ENCODE assay signal across 16 cellular contexts in genomic region chr5:31889131-31889561, GRCh38.
DNase-seq lines count a peak whose midpoint lies in the region; ATAC-seq and TF ChIP-seq lines count a peak whose summit lies in the region.
"Had no signal": no experiment of that assay in that cellular context is flagged by ENCODE, and none has a peak within 500 bp of the region (broad histone marks: within the 10 kb centered on the region; RNA-seq: fewer than 3 reads in every experiment).

No MANE protein-coding gene starts in this region.

- no peak overlapping the region for H3K4me3 Mint-ChIP-seq in natural killer cell treated with Interleukin-12 subunit alpha and Interleukin-12 subunit beta and Interleukin-15 and Interleukin-18, amount 100 ng/mL, for 72 hours

- no peak overlapping the region for H3K27ac Mint-ChIP-seq in natural killer cell treated with Interleukin-12 subunit alpha and Interleukin-12 subunit beta and Interleukin-15 and Interleukin-18, amount 100 ng/mL, for 72 hours

- H3K9me3 ChIP-seq in HEK293 (ENCODE audit: control insufficient read depth, insufficient read depth, low read depth, low read length), result no peaks in the 10 kb centered on the region
- no peaks in the 10 kb centered on the region for H3K9me3 ChIP-seq in hepatocyte (ENCODE audit: low read depth)
- H3K9me3 ChIP-seq: BE2C, body of pancreas, psoas muscle had no signal

- H3K36me3 ChIP-seq in HEK293 (ENCODE audit: control insufficient read depth in 2 of 2, insufficient read depth in 1 of 2, low read length in 2 of 2) (no peaks in the 10 kb centered on the region; a peak in 1 of 3 replicates), hepatocyte (replicated peaks; ENCODE audit: insufficient read depth, low read depth) (no peaks in the 10 kb centered on the region)
- H3K36me3 ChIP-seq: BE2C had no signal

- 34% methylated on average over 5 of the region's 5 CpGs for WGBS in hepatocyte (ENCODE audit: low lambda C conversion rate, missing lambda C conversion rate)

- H3K27ac ChIP-seq in HEK293 (ENCODE audit: extremely low read depth, low read depth, low read length) (no peak overlapping the region), hepatocyte (peak overlapping the region; percentile 28)
- H3K27ac ChIP-seq: GM23248, psoas muscle had no signal

- peak overlapping the region; percentile 30 for H3K4me2 ChIP-seq in hepatocyte

- H3K36me3 Mint-ChIP-seq in natural killer cell treated with Interleukin-12 subunit alpha and Interleukin-12 subunit beta and Interleukin-15 and Interleukin-18, amount 100 ng/mL, for 72 hours, result no peaks in the 10 kb centered on the region

- POLR2A ChIA-PET in HEK293 (lab: Yijun Ruan, JAX), result interaction anchor here (0.8 kb wide), 1 partner anchor 8 kb away, joined by 3 read pairs; no protein-coding TSS in a partner anchor

- TF ChIP-seq CTCF in HEK293 (tag by site-specific recombination; IDR thresholded peaks at IDR 0.05), result no peak
- no peak for TF ChIP-seq CTCF in hepatocyte (IDR thresholded peaks at IDR 0.05; ENCODE audit: poor library complexity)

- peak; percentile 84 for DNase-seq in NCI-H748 (lab: John Stamatoyannopoulos, UW; ENCODE audit: unreplicated experiment)
- peak; percentile 34 for DNase-seq in hepatocyte (ENCODE audit: low spot score)
- DNase-seq in pons (ENCODE audit: low spot score), result peak; percentile 47
- no peak for DNase-seq in SHP77 treated with DMSO at 0.1 percent for 48 hours (lab: John Stamatoyannopoulos, UW)
- no peak for DNase-seq in natural killer cell treated with Interleukin-12 subunit alpha and Interleukin-12 subunit beta and Interleukin-15 and Interleukin-18, amount 100 ng/mL, for 72 hours (ENCODE audit: low spot score)
- DNase-seq in activated effector memory CD4-positive, alpha-beta T cell treated with Interleukin-2 at 50 U/mL for 16 hours, result no peak
- DNase-seq: activated T-cell treated with anti-CD3 and anti-CD28 coated beads, Interleukin-2, amount 50 U/mL, for 48 hours; BE2C; body of pancreas; GM23248; head of caudate nucleus; MV-4-11; psoas muscle; stimulated activated CD4-positive, alpha-beta T cell treated with anti-CD3 and anti-CD28 coated beads, Interleukin-2, amount 100 ng/mL, for 24 hours had no signal

- no peak overlapping the region for H3K4me3 ChIP-seq in HEK293 (ENCODE audit: low read depth, low read length)
- no peak overlapping the region for H3K4me3 ChIP-seq in hepatocyte
- H3K4me3 ChIP-seq: body of pancreas, GM23248, psoas muscle had no signal

- H3K27me3 ChIP-seq in hepatocyte, result no peaks in the 10 kb centered on the region
- H3K27me3 ChIP-seq: BE2C, body of pancreas had no signal

- no peaks in the 10 kb centered on the region for H3K4me1 Mint-ChIP-seq in natural killer cell treated with Interleukin-12 subunit alpha and Interleukin-12 subunit beta and Interleukin-15 and Interleukin-18, amount 100 ng/mL, for 72 hours (ENCODE audit: low read depth in 2 of 2)

- H4K20me1 ChIP-seq in hepatocyte (ENCODE audit: insufficient read depth, poor library complexity, severe bottlenecking), result no peaks in the 10 kb centered on the region

- H3K4me1 ChIP-seq in HEK293 (ENCODE audit: control insufficient read depth, insufficient read depth, low read length) (no peaks in the 10 kb centered on the region; the same call in 1 of the 2 replicates), hepatocyte (ENCODE audit: insufficient read depth) (peaks cover 8% of the 10 kb centered on the region)
- H3K4me1 ChIP-seq: BE2C, psoas muscle had no signal

- CTCF ChIA-PET in HEK293 (lab: Yijun Ruan, JAX), result no interaction called here

- H2AFZ ChIP-seq in hepatocyte, result peak overlapping the region; percentile 36
- H2AFZ ChIP-seq: GM23248 had no signal

- H3K9me3 Mint-ChIP-seq in natural killer cell treated with Interleukin-12 subunit alpha and Interleukin-12 subunit beta and Interleukin-15 and Interleukin-18, amount 100 ng/mL, for 72 hours, result no peaks in the 10 kb centered on the region

- H3K9me2 ChIP-seq in hepatocyte (replicated peaks; ENCODE audit: insufficient read depth), result no peaks in the 10 kb centered on the region

- H3K79me2 ChIP-seq in hepatocyte, result no peaks in the 10 kb centered on the region

- no peak for ATAC-seq in natural killer cell treated with Interleukin-12 subunit alpha and Interleukin-12 subunit beta and Interleukin-15 and Interleukin-18, amount 100 ng/mL, for 72 hours
- ATAC-seq in HG03432 (IDR thresholded peaks at IDR 0.05; ENCODE audit: unreplicated experiment), result no peak
- ATAC-seq: body of pancreas, psoas muscle had no signal

- H3K27me3 Mint-ChIP-seq in natural killer cell treated with Interleukin-12 subunit alpha and Interleukin-12 subunit beta and Interleukin-15 and Interleukin-18, amount 100 ng/mL, for 72 hours, result peaks cover 14 to 19% of the 10 kb centered on the region in 2 donors

TF ChIP-seq in HEK293, 187 proteins besides CTCF, POLR2A, EP300 and RAD21 (continues in another document):
- TF ChIP-seq, protein P1, sequence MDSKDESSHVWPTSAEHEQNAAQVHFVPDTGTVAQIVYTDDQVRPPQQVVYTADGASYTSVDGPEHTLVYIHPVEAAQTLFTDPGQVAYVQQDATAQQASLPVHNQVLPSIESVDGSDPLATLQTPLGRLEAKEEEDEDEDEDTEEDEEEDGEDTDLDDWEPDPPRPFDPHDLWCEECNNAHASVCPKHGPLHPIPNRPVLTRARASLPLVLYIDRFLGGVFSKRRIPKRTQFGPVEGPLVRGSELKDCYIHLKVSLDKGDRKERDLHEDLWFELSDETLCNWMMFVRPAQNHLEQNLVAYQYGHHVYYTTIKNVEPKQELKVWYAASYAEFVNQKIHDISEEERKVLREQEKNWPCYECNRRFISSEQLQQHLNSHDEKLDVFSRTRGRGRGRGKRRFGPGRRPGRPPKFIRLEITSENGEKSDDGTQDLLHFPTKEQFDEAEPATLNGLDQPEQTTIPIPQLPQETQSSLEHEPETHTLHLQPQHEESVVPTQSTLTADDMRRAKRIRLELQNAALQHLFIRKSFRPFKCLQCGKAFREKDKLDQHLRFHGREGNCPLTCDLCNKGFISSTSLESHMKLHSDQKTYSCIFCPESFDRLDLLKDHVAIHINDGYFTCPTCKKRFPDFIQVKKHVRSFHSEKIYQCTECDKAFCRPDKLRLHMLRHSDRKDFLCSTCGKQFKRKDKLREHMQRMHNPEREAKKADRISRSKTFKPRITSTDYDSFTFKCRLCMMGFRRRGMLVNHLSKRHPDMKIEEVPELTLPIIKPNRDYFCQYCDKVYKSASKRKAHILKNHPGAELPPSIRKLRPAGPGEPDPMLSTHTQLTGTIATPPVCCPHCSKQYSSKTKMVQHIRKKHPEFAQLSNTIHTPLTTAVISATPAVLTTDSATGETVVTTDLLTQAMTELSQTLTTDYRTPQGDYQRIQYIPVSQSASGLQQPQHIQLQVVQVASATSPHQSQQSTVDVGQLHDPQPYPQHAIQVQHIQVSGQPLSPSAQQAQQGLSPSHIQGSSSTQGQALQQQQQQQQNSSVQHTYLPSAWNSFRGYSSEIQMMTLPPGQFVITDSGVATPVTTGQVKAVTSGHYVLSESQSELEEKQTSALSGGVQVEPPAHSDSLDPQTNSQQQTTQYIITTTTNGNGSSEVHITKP (tag by site-specific recombination; IDR thresholded peaks at IDR 0.05), result no peak
- no peak for TF ChIP-seq HIC1 (tag by site-specific recombination; IDR thresholded peaks at IDR 0.05)
- no peak for TF ChIP-seq ZNF529 (tag by site-specific recombination; IDR thresholded peaks at IDR 0.05; ENCODE audit: insufficient replicate concordance)
- TF ChIP-seq, protein P2, sequence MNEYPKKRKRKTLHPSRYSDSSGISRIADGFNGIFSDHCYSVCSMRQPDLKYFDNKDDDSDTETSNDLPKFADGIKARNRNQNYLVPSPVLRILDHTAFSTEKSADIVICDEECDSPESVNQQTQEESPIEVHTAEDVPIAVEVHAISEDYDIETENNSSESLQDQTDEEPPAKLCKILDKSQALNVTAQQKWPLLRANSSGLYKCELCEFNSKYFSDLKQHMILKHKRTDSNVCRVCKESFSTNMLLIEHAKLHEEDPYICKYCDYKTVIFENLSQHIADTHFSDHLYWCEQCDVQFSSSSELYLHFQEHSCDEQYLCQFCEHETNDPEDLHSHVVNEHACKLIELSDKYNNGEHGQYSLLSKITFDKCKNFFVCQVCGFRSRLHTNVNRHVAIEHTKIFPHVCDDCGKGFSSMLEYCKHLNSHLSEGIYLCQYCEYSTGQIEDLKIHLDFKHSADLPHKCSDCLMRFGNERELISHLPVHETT (tag by site-specific recombination; IDR thresholded peaks at IDR 0.05), result no peak
- no peak for TF ChIP-seq ZBTB49 (tag by site-specific recombination; IDR thresholded peaks at IDR 0.05; ENCODE audit: low read depth)
- TF ChIP-seq TRIM28 (IDR thresholded peaks at IDR 0.05; ENCODE audit: borderline replicate concordance, low read length), result no peak

Comparison
In these comparisons a context has a peak if more than half of its experiments do, and no peak if none do; other contexts are left out.
1. DNase-seq: peak in NCI-H748 (single experiment), hepatocyte (single experiment) and pons (single experiment); none in SHP77 treated with DMSO at 0.1 percent for 48 hours (single experiment), natural killer cell treated with Interleukin-12 subunit alpha and Interleukin-12 subunit beta and Interleukin-15 and Interleukin-18, amount 100 ng/mL, for 72 hours (single experiment) and activated effector memory CD4-positive, alpha-beta T cell treated with Interleukin-2 at 50 U/mL for 16 hours (single experiment).